In the genomic region with DNA sequence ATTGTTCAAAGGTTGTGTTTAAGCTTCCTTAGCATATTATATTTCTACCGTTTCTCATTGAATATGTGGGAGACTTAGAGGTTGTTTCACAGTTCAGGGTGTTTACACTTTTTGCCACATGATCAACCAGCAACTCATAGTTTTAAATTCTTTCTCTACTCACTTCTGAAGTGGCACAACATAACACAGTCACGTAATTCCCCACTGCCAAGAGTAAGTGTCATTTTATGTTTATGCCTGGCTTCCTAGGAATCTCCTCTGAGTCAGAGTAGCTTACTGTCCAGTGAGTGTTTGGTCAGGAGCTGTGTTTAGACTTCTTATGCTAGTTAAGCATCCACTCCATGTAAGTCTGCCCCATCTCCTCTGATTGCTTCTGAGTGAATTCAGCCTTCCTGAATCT, we compare ENCODE assay signal across 23 cellular contexts.
A peak's percentile ranks its signal among the peaks of the same experiment; 100 is the strongest.
DNase-seq lines count a peak whose midpoint lies in the region; ATAC-seq lines count a peak whose summit lies in the region.
"Had no signal": no experiment of that assay in that cellular context is flagged by ENCODE, and none has a peak within 500 bp of the region (broad histone marks: within the 10 kb centered on the region; RNA-seq: fewer than 3 reads in every experiment).

No MANE protein-coding gene starts in this region.

- ATAC-seq in GM18519 (IDR thresholded peaks at IDR 0.05; ENCODE audit: low FRiP score, unreplicated experiment) (no peak), GM18520 (IDR thresholded peaks at IDR 0.05; ENCODE audit: unreplicated experiment) (no peak), HG02571 (IDR thresholded peaks at IDR 0.05; ENCODE audit: unreplicated experiment) (no peak), HG02981 (IDR thresholded peaks at IDR 0.05; ENCODE audit: unreplicated experiment) (no peak)
- ATAC-seq: body of pancreas; K562; naive thymus-derived CD4-positive, alpha-beta T cell had no signal

- no peaks in the 10 kb centered on the region for H3K79me1 ChIP-seq in trophoblast cell (ENCODE audit: low read length)

- no peak overlapping the region for H2BK12ac ChIP-seq in trophoblast cell (ENCODE audit: low read length)

- peak; percentile 64 for DNase-seq in EH (ENCODE audit: low read depth)
- DNase-seq in MG63 = peak; percentile 38
- peak; percentile 36 for DNase-seq in fibroblast of peridontal ligament (ENCODE audit: extremely low read depth)
- DNase-seq in trophoblast cell = peak; percentile 25 to 55
- DNase-seq: activated CD4-positive, alpha-beta T cell treated with anti-CD3 and anti-CD28 coated beads, Interleukin-2, amount 50 U/mL, for 4 hours; activated naive CD4-positive, alpha-beta T cell treated with Interleukin-2 at 50 U/mL for 16 hours; activated T-cell treated with anti-CD3 and anti-CD28 coated beads for 4 hours; body of pancreas; colonic mucosa; H7; naive thymus-derived CD4-positive, alpha-beta T cell; NCI-H2081; NCI-H510A; posterior cingulate gyrus; SHP77 treated with DMSO at 0.1 percent for 48 hours; WERI-Rb-1 had no signal

- no peak overlapping the region for H3K9ac ChIP-seq in trophoblast cell (ENCODE audit: low read length)
- H3K9ac ChIP-seq: BLaER1 had no signal

- no peak overlapping the region for H2AFZ ChIP-seq in trophoblast cell (ENCODE audit: insufficient read depth, low read length, poor library complexity)

- H3K4me1 ChIP-seq in trophoblast cell (ENCODE audit: control insufficient read depth in 1 of 2, insufficient read depth in 2 of 2, low read length in 2 of 2) = no peaks in the 10 kb centered on the region
- H3K4me1 ChIP-seq: BLaER1, colonic mucosa had no signal

- H3K27me3 ChIP-seq in MG63 (no peaks in the 10 kb centered on the region), trophoblast cell (ENCODE audit: insufficient read depth, low read length) (no peaks in the 10 kb centered on the region)
- H3K27me3 ChIP-seq: BLaER1, body of pancreas, colonic mucosa had no signal

- H3K4me3 ChIP-seq in MG63 (no peak overlapping the region), trophoblast cell (ENCODE audit: low read depth, low read length) (no peak overlapping the region)
- H3K4me3 ChIP-seq: BLaER1, body of pancreas, colonic mucosa, K562 had no signal

- no peak overlapping the region for H2BK120ac ChIP-seq in trophoblast cell (ENCODE audit: insufficient read depth, low read length, poor library complexity)

- H3K79me2 ChIP-seq in trophoblast cell (ENCODE audit: control insufficient read depth, insufficient read depth, low read length, poor library complexity) = no peaks in the 10 kb centered on the region

- no peak overlapping the region for H4K91ac ChIP-seq in trophoblast cell (ENCODE audit: low read depth, low read length)

- no peak overlapping the region for H3K4me2 ChIP-seq in trophoblast cell (ENCODE audit: low read length)
- H3K4me2 ChIP-seq: BLaER1 had no signal

- H3K4ac ChIP-seq in trophoblast cell (ENCODE audit: low read depth, low read length) = no peak overlapping the region

- no peaks in the 10 kb centered on the region; the same call in 1 of the 2 replicates for H3K9me3 ChIP-seq in MG63
- no peaks in the 10 kb centered on the region for H3K9me3 ChIP-seq in trophoblast cell (ENCODE audit: insufficient read depth, low read depth, low read length)
- H3K9me3 ChIP-seq: BLaER1, body of pancreas, colonic mucosa had no signal

- no peak overlapping the region for H3K14ac ChIP-seq in trophoblast cell (ENCODE audit: low read length)

- no peak overlapping the region for H2BK5ac ChIP-seq in trophoblast cell (ENCODE audit: low read depth, low read length, poor library complexity)

- no peak overlapping the region for H3K27ac ChIP-seq in trophoblast cell (ENCODE audit: low read depth, low read length)
- H3K27ac ChIP-seq: BLaER1, body of pancreas, colonic mucosa, HL-60, WERI-Rb-1 had no signal

- no peak overlapping the region for H3K18ac ChIP-seq in trophoblast cell (ENCODE audit: low read length)

- H4K12ac ChIP-seq in trophoblast cell (ENCODE audit: low read depth, low read length) = no peak overlapping the region

- no peak overlapping the region for H2AK5ac ChIP-seq in trophoblast cell (ENCODE audit: low read length)

- H3K36me3 ChIP-seq in MG63 = no peaks in the 10 kb centered on the region
- H3K36me3 ChIP-seq in trophoblast cell (ENCODE audit: control insufficient read depth in 1 of 2, insufficient read depth in 2 of 2, low read length in 2 of 2) = no peaks in the 10 kb centered on the region
- H3K36me3 ChIP-seq: BLaER1, colonic mucosa, WERI-Rb-1 had no signal

- WGBS in trophoblast cell (ENCODE audit: extremely low coverage, insufficient coverage, insufficient read length) = no CpG with 5 or more reads among the region's 2 CpGs

- no peak overlapping the region for H3K23ac ChIP-seq in trophoblast cell (ENCODE audit: low read length)

- no peak overlapping the region for H4K8ac ChIP-seq in trophoblast cell (ENCODE audit: low read depth, low read length)
